ENCODE assay signal across 35 cellular contexts in genomic region chr3:141506071-141506470, GRCh38.
"Had no signal": no experiment of that assay in that cellular context is flagged by ENCODE, and none has a peak within 500 bp of the region (broad histone marks: within the 10 kb centered on the region; RNA-seq: fewer than 3 reads in every experiment).

No MANE protein-coding gene starts in this region.

- H3K4me1 ChIP-seq: adrenal gland, breast epithelium had no signal

- FAIRE-seq: astrocyte, TTC549 had no signal

- H3K4me3 ChIP-seq: adrenal gland, body of pancreas, breast epithelium had no signal

- H3K4me3 Mint-ChIP-seq: activated B cell treated with CpG ODN at 0.5 μM for 24 hours; activated CD4-positive, alpha-beta memory T cell treated with anti-CD3 and anti-CD28 coated beads for 36 hours; activated CD4-positive, alpha-beta T cell treated with anti-CD3 and anti-CD28 coated beads, Interleukin-2, amount 10 ng/mL, durations not matched to agents 24 days and 14 days; activated CD8-positive, alpha-beta T cell treated with anti-CD3 and anti-CD28 coated beads for 36 hours; activated naive CD4-positive, alpha-beta T cell treated with anti-CD3 and anti-CD28 coated beads, Interleukin-2, amount 10 ng/mL, durations not matched to agents 7 days and 5 days; activated naive CD8-positive, alpha-beta T cell treated with anti-CD3 and anti-CD28 coated beads for 36 hours; activated T-cell treated with anti-CD3 and anti-CD28 coated beads, Interleukin-2, amount 50 U/mL, for 4 hours; activated T-cell treated with anti-CD3 and anti-CD28 coated beads, Interleukin-2, amount 50 U/mL, for 72 hours; activated T-helper 1 cell treated with anti-CD3 and anti-CD28 coated beads, Interleukin-12 subunit alpha, Interleukin-12 subunit beta, Interleukin-2, Interleukin-4 antibody, amounts not matched to agents 30 ng/mL and 10 ng/mL and 1 ng/mL, durations not matched to agents 14 hours and 24 hours and 36 hours; activated T-helper 17 cell treated with anti-CD3 and anti-CD28 coated beads, Interleukin-2, amount 50 U/mL, for 72 hours; T-cell; T-helper 2 cell treated with Interferon-gamma antibody and Interleukin-4, amounts not matched to agents 5 μg/mL and 100 μg/mL, for 36 hours had no signal

- ATAC-seq: activated CD8-positive, alpha-beta T cell treated with anti-CD3 and anti-CD28 coated beads for 36 hours; activated naive CD4-positive, alpha-beta T cell treated with anti-CD3 and anti-CD28 coated beads, Interleukin-2, amount 50 U/mL, for 72 hours; activated T-cell treated with anti-CD3 and anti-CD28 coated beads, Interleukin-2, amount 50 U/mL, for 4 hours; activated T-cell treated with anti-CD3 and anti-CD28 coated beads, Interleukin-2, amount 50 U/mL, for 72 hours; activated T-helper 17 cell treated with anti-CD3 and anti-CD28 coated beads, Interleukin-2, amount 50 U/mL, for 72 hours; body of pancreas; T-cell had no signal

- H3K36me3 ChIP-seq: adrenal gland, breast epithelium had no signal

- H3K27ac Mint-ChIP-seq: activated B cell treated with CpG ODN at 0.5 μM for 24 hours; activated CD4-positive, alpha-beta memory T cell treated with anti-CD3 and anti-CD28 coated beads for 36 hours; activated CD4-positive, alpha-beta T cell treated with anti-CD3 and anti-CD28 coated beads, Interleukin-2, amount 10 ng/mL, durations not matched to agents 24 days and 14 days; activated CD8-positive, alpha-beta T cell treated with anti-CD3 and anti-CD28 coated beads for 36 hours; activated naive CD4-positive, alpha-beta T cell treated with anti-CD3 and anti-CD28 coated beads, Interleukin-2, amount 10 ng/mL, durations not matched to agents 7 days and 5 days; activated naive CD4-positive, alpha-beta T cell treated with anti-CD3 and anti-CD28 coated beads, Interleukin-2, amount 50 U/mL, for 72 hours; activated naive CD8-positive, alpha-beta T cell treated with anti-CD3 and anti-CD28 coated beads for 36 hours; activated T-cell treated with anti-CD3 and anti-CD28 coated beads, Interleukin-2, amount 50 U/mL, for 72 hours; activated T-helper 1 cell treated with anti-CD3 and anti-CD28 coated beads, Interleukin-12 subunit alpha, Interleukin-12 subunit beta, Interleukin-2, Interleukin-4 antibody, amounts not matched to agents 30 ng/mL and 10 ng/mL and 1 ng/mL, durations not matched to agents 14 hours and 24 hours and 36 hours; activated T-helper 17 cell treated with anti-CD3 and anti-CD28 coated beads, Interleukin-2, amount 50 U/mL, for 72 hours; T-cell; T-helper 2 cell treated with Interferon-gamma antibody and Interleukin-4, amounts not matched to agents 5 μg/mL and 100 μg/mL, for 36 hours had no signal

- DNase-seq: activated B cell treated with CpG ODN at 0.5 μM for 24 hours; activated CD4-positive, alpha-beta memory T cell treated with anti-CD3 and anti-CD28 coated beads for 36 hours; activated CD4-positive, alpha-beta T cell treated with anti-CD3 and anti-CD28 coated beads for 4 hours; activated CD4-positive, alpha-beta T cell treated with anti-CD3 and anti-CD28 coated beads, Interleukin-2, amount 50 U/mL, for 1 hour; activated CD4-positive, alpha-beta T cell treated with anti-CD3 and anti-CD28 coated beads, Interleukin-2, amount 50 U/mL, for 4 hours; activated CD4-positive, CD25-positive, alpha-beta regulatory T cell treated with anti-CD3 and anti-CD28 coated beads, Interleukin-2, amount 50 U/mL, for 72 hours; activated CD8-positive, alpha-beta memory T cell treated with anti-CD3 and anti-CD28 coated beads, Interleukin-2, amount 50 U/mL, for 4 hours; activated CD8-positive, alpha-beta T cell treated with anti-CD3 and anti-CD28 coated beads for 36 hours; activated effector memory CD4-positive, alpha-beta T cell treated with anti-CD3 and anti-CD28 coated beads, Interleukin-2, amount 50 U/mL, for 16 hours; activated gamma-delta T cell treated with Interleukin-2 at 50 U/mL for 16 hours; activated naive CD4-positive, alpha-beta T cell; activated naive CD4-positive, alpha-beta T cell treated with anti-CD3 and anti-CD28 coated beads, Interleukin-2, amount 10 ng/mL, durations not matched to agents 7 days and 5 days; activated naive CD8-positive, alpha-beta T cell treated with anti-CD3 and anti-CD28 coated beads for 36 hours; activated T-cell treated with anti-CD3 and anti-CD28 coated beads for 4 hours; activated T-cell treated with anti-CD3 and anti-CD28 coated beads, Interleukin-2, amount 50 U/mL, for 1 hour; activated T-cell treated with anti-CD3 and anti-CD28 coated beads, Interleukin-2, amount 50 U/mL, for 4 hours; activated T-cell treated with anti-CD3 and anti-CD28 coated beads, Interleukin-2, amount 50 U/mL, for 72 hours; adrenal gland; amniotic stem cell; aorta; body of pancreas; brain microvascular endothelial cell; central memory CD4-positive, alpha-beta T cell; T-cell; T-helper 2 cell; T-helper 9 cell had no signal

- H3K27ac ChIP-seq: adrenal gland, body of pancreas, brain microvascular endothelial cell, VCaP had no signal

- H3K9me3 ChIP-seq: adrenal gland, body of pancreas, breast epithelium had no signal

- H3K27me3 ChIP-seq: adrenal gland, body of pancreas, brain microvascular endothelial cell, breast epithelium had no signal

- H3K27me3 Mint-ChIP-seq: activated B cell treated with CpG ODN at 0.5 μM for 24 hours; activated CD4-positive, alpha-beta memory T cell treated with anti-CD3 and anti-CD28 coated beads for 36 hours; activated CD4-positive, alpha-beta T cell treated with anti-CD3 and anti-CD28 coated beads, Interleukin-2, amount 10 ng/mL, durations not matched to agents 24 days and 14 days; activated CD8-positive, alpha-beta T cell treated with anti-CD3 and anti-CD28 coated beads for 36 hours; activated naive CD4-positive, alpha-beta T cell treated with anti-CD3 and anti-CD28 coated beads, Interleukin-2, amount 10 ng/mL, durations not matched to agents 7 days and 5 days; activated naive CD8-positive, alpha-beta T cell treated with anti-CD3 and anti-CD28 coated beads for 36 hours; activated T-helper 17 cell treated with anti-CD3 and anti-CD28 coated beads, Interleukin-2, amount 50 U/mL, for 72 hours; T-cell had no signal
